Comparison of ENCODE assay signal across 8 cellular contexts in genomic region chr6:155340464-155341129, GRCh38. TPM values are rescaled to one million over a fixed set of nuclear protein-coding genes. Genes with fewer than 3 reads are reported as not detected.
DNase-seq lines count a peak whose midpoint lies in the region; ATAC-seq, FAIRE-seq and TF ChIP-seq lines count a peak whose summit lies in the region.
"Had no signal": no experiment of that assay in that cellular context is flagged by ENCODE, and none has a peak within 500 bp of the region (broad histone marks: within the 10 kb centered on the region; RNA-seq: fewer than 3 reads in every experiment).

No MANE protein-coding gene starts in this region.

- H4K20me1 ChIP-seq in SU-DHL-6 (ENCODE audit: low read depth, low read length) = no peaks in the 10 kb centered on the region
- no peaks in the 10 kb centered on the region for H4K20me1 ChIP-seq in osteoblast (ENCODE audit: insufficient read depth, low read length)

- no peaks in the 10 kb centered on the region for H3K9me2 ChIP-seq in SU-DHL-6 (replicated peaks; ENCODE audit: insufficient read depth, low read length)

- no peaks in the 10 kb centered on the region for H3K9me3 ChIP-seq in SU-DHL-6 (ENCODE audit: insufficient read depth, low read length)
- no peaks in the 10 kb centered on the region for H3K9me3 ChIP-seq in osteoblast (ENCODE audit: low read depth, low read length)

- H3K27ac ChIP-seq in SU-DHL-6 (ENCODE audit: low read depth, low read length) = peak overlapping the region; percentile 66
- peak overlapping the region; percentile 90 for H3K27ac ChIP-seq in osteoblast (ENCODE audit: low read depth, low read length)
- H3K27ac ChIP-seq: KMS-11 had no signal

- H3K27me3 ChIP-seq in SU-DHL-6 (ENCODE audit: low read length) (no peaks in the 10 kb centered on the region), osteoblast (ENCODE audit: insufficient read depth, low read length) (no peaks in the 10 kb centered on the region)

- H3K4me2 ChIP-seq in SU-DHL-6 (ENCODE audit: low read depth, low read length, poor library complexity, severe bottlenecking) = no peak overlapping the region
- no peak overlapping the region for H3K4me2 ChIP-seq in osteoblast (ENCODE audit: insufficient read depth, low read length)
- H3K4me2 ChIP-seq: KMS-11 had no signal

- no peak overlapping the region for H3K9ac ChIP-seq in SU-DHL-6 (ENCODE audit: low read length)
- H3K9ac ChIP-seq: KMS-11 had no signal

- H3F3A ChIP-seq in SU-DHL-6 (ENCODE audit: insufficient read depth) = no peaks in the 10 kb centered on the region

- H3K79me2 ChIP-seq in SU-DHL-6 (ENCODE audit: insufficient read depth, low read length) (no peaks in the 10 kb centered on the region), osteoblast (ENCODE audit: insufficient read depth, low read length) (no peaks in the 10 kb centered on the region)

- no peak for DNase-seq in osteoblast (ENCODE audit: insufficient read length, low spot score, missing footprints)
- no peak for DNase-seq in NCI-H146 (lab: John Stamatoyannopoulos, UW)
- no peak for DNase-seq in HTR-8/SVneo (ENCODE audit: insufficient read length, low spot score)
- no peak for DNase-seq in NK-92 treated with Interleukin-12 subunit alpha and Interleukin-12 subunit beta, amount 100 ng/mL, for 24 hours (lab: John Stamatoyannopoulos, UW)

- no peak for FAIRE-seq in HTR-8/SVneo (lab: Jason Lieb, UNC)

- peaks cover 20% of the 10 kb centered on the region for H3K4me1 ChIP-seq in osteoblast (ENCODE audit: insufficient read depth, low read length)

- H3K4me3 ChIP-seq in SU-DHL-6 (ENCODE audit: insufficient read depth, low read length, poor library complexity, severe bottlenecking) = no peak overlapping the region
- H3K4me3 ChIP-seq in osteoblast (ENCODE audit: insufficient read depth, low read length) = no peak overlapping the region

- peak; percentile 6 for ATAC-seq in GM18861 (IDR thresholded peaks at IDR 0.05; ENCODE audit: unreplicated experiment)
- ATAC-seq in HG02678 (IDR thresholded peaks at IDR 0.05; ENCODE audit: unreplicated experiment) = peak; percentile 24

- H3K36me3 ChIP-seq in SU-DHL-6 (ENCODE audit: low read length) = no peaks in the 10 kb centered on the region
- no peaks in the 10 kb centered on the region for H3K36me3 ChIP-seq in osteoblast (ENCODE audit: insufficient read depth, low read length)

- no peak overlapping the region for H2AFZ ChIP-seq in SU-DHL-6 (ENCODE audit: low read depth, low read length, severe bottlenecking)
- no peak overlapping the region for H2AFZ ChIP-seq in osteoblast (ENCODE audit: low read length)

- TF ChIP-seq CTCF in SU-DHL-6 (IDR thresholded peaks at IDR 0.05; ENCODE audit: insufficient read depth, low read length, poor library complexity, severe bottlenecking) = peak; percentile 10
- TF ChIP-seq CTCF in osteoblast (IDR thresholded peaks at IDR 0.05; ENCODE audit: extremely low read depth, low read depth, low read length) = peak; percentile 89

RNA-seq across cellular contexts. Expression of gene TFB1M, which starts 26.3 kb away (rescaled TPM):
- 18.8 and 23.3 TPM in 2 replicates for total RNA-seq in osteoblast
